ENCODE assay signal across 8 cellular contexts in genomic region chr12:128387811-128388422, GRCh38.
DNase-seq lines count a peak whose midpoint lies in the region; ATAC-seq and TF ChIP-seq lines count a peak whose summit lies in the region.

No MANE protein-coding gene starts in this region.

- no peaks in the 10 kb centered on the region for H3K4me1 Mint-ChIP-seq in activated CD8-positive, alpha-beta memory T cell treated with anti-CD3 and anti-CD28 coated beads, Interleukin-2, amount 10 ng/mL, durations not matched to agents 7 days and 5 days

- ATAC-seq in activated CD8-positive, alpha-beta memory T cell treated with anti-CD3 and anti-CD28 coated beads, Interleukin-2, amount 10 ng/mL, durations not matched to agents 7 days and 5 days: no peak
- peak; percentile 77 for ATAC-seq in HG02943 (IDR thresholded peaks at IDR 0.05; ENCODE audit: low read depth, unreplicated experiment)

- H3K4me3 Mint-ChIP-seq in activated CD8-positive, alpha-beta memory T cell treated with anti-CD3 and anti-CD28 coated beads, Interleukin-2, amount 10 ng/mL, durations not matched to agents 7 days and 5 days: no peak overlapping the region

- H3K27me3 Mint-ChIP-seq in activated CD8-positive, alpha-beta memory T cell treated with anti-CD3 and anti-CD28 coated beads, Interleukin-2, amount 10 ng/mL, durations not matched to agents 7 days and 5 days: no peaks in the 10 kb centered on the region

- peaks cover 95% of the 10 kb centered on the region for H3K27me3 ChIP-seq in left ventricle myocardium inferior (ENCODE audit: low read depth)

- peak; percentile 69 for TF ChIP-seq CTCF in left ventricle myocardium inferior (IDR thresholded peaks at IDR 0.05; ENCODE audit: borderline replicate concordance)

- intact Hi-C loops in left ventricle myocardium inferior (cut with micrococcal nuclease) (no loop called here), posterior vena cava (cut with DNase I) (no loop called here)

- no peak overlapping the region for H3K4me3 ChIP-seq in left ventricle myocardium inferior

- H3K27ac ChIP-seq in left ventricle myocardium inferior (replicated peaks): peak overlapping the region; percentile 27

- peaks cover 9% of the 10 kb centered on the region for H3K9me3 Mint-ChIP-seq in activated CD8-positive, alpha-beta memory T cell treated with anti-CD3 and anti-CD28 coated beads, Interleukin-2, amount 10 ng/mL, durations not matched to agents 7 days and 5 days (ENCODE audit: low read depth)

- DNase-seq in activated CD8-positive, alpha-beta memory T cell treated with anti-CD3 and anti-CD28 coated beads, Interleukin-2, amount 50 U/mL, for 48 hours: peak; percentile 64
- no peak for DNase-seq in activated CD8-positive, alpha-beta memory T cell treated with anti-CD3 and anti-CD28 coated beads, Interleukin-2, amount 10 ng/mL, durations not matched to agents 7 days and 5 days
- peak; percentile 54 for DNase-seq in RPMI8226
- DNase-seq in left ventricle myocardium inferior: no peak
- peak; percentile 11 to 20 for DNase-seq in stimulated activated CD4-positive, alpha-beta T cell treated with anti-CD3 and anti-CD28 coated beads, Interleukin-4, amount 100 ng/mL, for 48 hours (ENCODE audit: low read depth in 2 of 2)
- no peak for DNase-seq in NCI-H128 (lab: John Stamatoyannopoulos, UW; ENCODE audit: unreplicated experiment)
- DNase-seq in posterior vena cava (ENCODE audit: low spot score): no peak

- CTCF ChIA-PET in activated CD8-positive, alpha-beta memory T cell treated with anti-CD3 and anti-CD28 coated beads, Interleukin-2, amount 10 ng/mL, durations not matched to agents 7 days and 5 days (lab: Charles Lee): interaction anchor here (0.6 kb wide), 1 partner anchor 129 kb away, joined by 3 read pairs; no protein-coding TSS in a partner anchor

- no peaks in the 10 kb centered on the region for H3K9me3 ChIP-seq in left ventricle myocardium inferior (replicated peaks)

- no peak overlapping the region for H3K27ac Mint-ChIP-seq in activated CD8-positive, alpha-beta memory T cell treated with anti-CD3 and anti-CD28 coated beads, Interleukin-2, amount 10 ng/mL, durations not matched to agents 7 days and 5 days

- peaks cover 10% of the 10 kb centered on the region for H3K4me1 ChIP-seq in left ventricle myocardium inferior

- no peaks in the 10 kb centered on the region for H3K36me3 ChIP-seq in left ventricle myocardium inferior

- H3K36me3 Mint-ChIP-seq in activated CD8-positive, alpha-beta memory T cell treated with anti-CD3 and anti-CD28 coated beads, Interleukin-2, amount 10 ng/mL, durations not matched to agents 7 days and 5 days: no peaks in the 10 kb centered on the region

Comparison
In these comparisons a context has a peak if more than half of its experiments do, and no peak if none do; other contexts are left out.
1. DNase-seq: peak in activated CD8-positive, alpha-beta memory T cell treated with anti-CD3 and anti-CD28 coated beads, Interleukin-2, amount 50 U/mL, for 48 hours (single experiment), RPMI8226 (single experiment) and stimulated activated CD4-positive, alpha-beta T cell treated with anti-CD3 and anti-CD28 coated beads, Interleukin-4, amount 100 ng/mL, for 48 hours (2 of 2); none in activated CD8-positive, alpha-beta memory T cell treated with anti-CD3 and anti-CD28 coated beads, Interleukin-2, amount 10 ng/mL, durations not matched to agents 7 days and 5 days (single experiment), left ventricle myocardium inferior (single experiment), NCI-H128 (single experiment) and posterior vena cava (single experiment).